In genomic region chr5:89270901-89271300, GRCh38 we compare ENCODE assay signal across 23 cellular contexts.
A peak's percentile ranks its signal among the peaks of the same experiment; 100 is the strongest.
DNase-seq lines count a peak whose midpoint lies in the region; ATAC-seq, FAIRE-seq and TF ChIP-seq lines count a peak whose summit lies in the region.
"Had no signal": no experiment of that assay in that cellular context is flagged by ENCODE, and none has a peak within 500 bp of the region (broad histone marks: within the 10 kb centered on the region; RNA-seq: fewer than 3 reads in every experiment).

No MANE protein-coding gene starts in this region.

- CTCF ChIA-PET in GM12878 (lab: Yijun Ruan, JAX), result interaction anchor here (0.9 to 2.5 kb wide), 9 partner anchors 11 to 744 kb away, joined by 3 to 16 read pairs (median 6); no protein-coding TSS in a partner anchor

- no peaks in the 10 kb centered on the region; the same call in 1 of the 3 replicates for H3K9me3 ChIP-seq in GM12878 (replicated peaks; ENCODE audit: control insufficient read depth, insufficient read depth, low read length)
- H3K9me3 ChIP-seq: neutrophil, tibial nerve had no signal

- RAD21 ChIA-PET in GM12878 (lab: Charles Lee; ENCODE audit: unreplicated experiment), result interaction anchor here (0.8 to 3.9 kb wide), 30 partner anchors 11 to 541 kb away, joined by 3 to 40 read pairs (median 7); no protein-coding TSS in a partner anchor

- TF ChIP-seq EP300 in GM12878 (IDR thresholded peaks at IDR 0.05; ENCODE audit: borderline replicate concordance in 1 of 2, control insufficient read depth in 1 of 2, low read depth in 2 of 2, low read length in 2 of 2), result peak in 1 of 2 experiments; percentile 46; a peak in 1 of 4 replicates

- H3K79me2 ChIP-seq in GM12878 (ENCODE audit: control insufficient read depth, insufficient read depth, low read length), result no peaks in the 10 kb centered on the region; the same call in 1 of the 2 replicates

- TF ChIP-seq RAD21 in GM12878 (IDR thresholded peaks at IDR 0.05; ENCODE audit: insufficient read depth, low read depth, low read length), result no peak

- WGBS in GM12878 (ENCODE audit: insufficient coverage, insufficient replicate concordance, low lambda C conversion rate, missing lambda C conversion rate), result 38% methylated on average over 5 of the region's 5 CpGs

- no peak for TF ChIP-seq POLR2A in GM12878 (IDR thresholded peaks at IDR 0.05; ENCODE audit: low read depth, low read length)

- peaks cover 46% of the 10 kb centered on the region for H3K4me1 ChIP-seq in GM12878 (ENCODE audit: control insufficient read depth, insufficient read depth, low read length)
- H3K4me1 ChIP-seq: tibial nerve had no signal

- no peaks in the 10 kb centered on the region for H3K27me3 ChIP-seq in GM12878 (replicated peaks in 1 of 2; ENCODE audit: control insufficient read depth in 2 of 2, insufficient read depth in 2 of 2, low read length in 1 of 2)
- H3K27me3 ChIP-seq: neutrophil, tibial nerve had no signal

- H3K36me3 ChIP-seq in GM12878 (ENCODE audit: control insufficient read depth in 2 of 2, insufficient read depth in 2 of 2, low read length in 1 of 2), result no peaks in the 10 kb centered on the region
- H3K36me3 ChIP-seq: neutrophil, tibial nerve had no signal

- peak overlapping the region; percentile 12 for H3K9ac ChIP-seq in GM12878 (ENCODE audit: control insufficient read depth, insufficient read depth, low read length)

- no peak for FAIRE-seq in GM12878 (lab: Jason Lieb, UNC)
- FAIRE-seq: colon, endothelial cell of umbilical vein had no signal

- H3K4me3 ChIP-seq in GM12878, result no peak overlapping the region
- H3K4me3 ChIP-seq: tibial nerve had no signal

- TSS peak; percentile 79 for BruUV-seq in GM12878 (replicated peaks; lab: Mats Ljungman, UMichigan)

- POLR2A ChIA-PET in GM12878 (lab: Charles Lee), result interaction anchor here (0.6 to 1.9 kb wide), 8 partner anchors 9 to 132 kb away, joined by 3 to 12 read pairs (median 5); no protein-coding TSS in a partner anchor

- DNase-seq in Ammon's horn (ENCODE audit: low spot score), result peak; percentile 43
- DNase-seq in GM12878 (ENCODE audit: low read depth, low spot score), result no peak
- DNase-seq in NCI-H2081 treated with DMSO at 0.1 percent for 48 hours (lab: John Stamatoyannopoulos, UW), result no peak
- no peak for DNase-seq in activated CD4-positive, CD25-positive, alpha-beta regulatory T cell treated with anti-CD3 and anti-CD28 coated beads, Interleukin-2, amount 50 U/mL, for 72 hours
- DNase-seq: 8988T; activated CD8-positive, alpha-beta T cell treated with anti-CD3 and anti-CD28 coated beads for 36 hours; activated T-cell treated with anti-CD3 and anti-CD28 coated beads, Interleukin-2, amount 50 U/mL, for 48 hours; DMS 273 treated with DMSO at 0.1 percent for 48 hours; foreskin fibroblast; NCI-H187 treated with DMSO at 0.1 percent for 48 hours; NCI-H446; SHP77 had no signal

- H3K27ac ChIP-seq in GM12878 (ENCODE audit: control insufficient read depth, insufficient read depth), result peak overlapping the region; percentile 89
- H3K27ac ChIP-seq: neutrophil, tibial nerve had no signal

- intact Hi-C loops in GM12878 (cut with micrococcal nuclease; ENCODE audit: unreplicated experiment), result loop anchor here (1.0 to 10.0 kb wide), 4 partner anchors 38 to 386 kb away; partner anchors contain the start of gene MEF2C

- peak overlapping the region; percentile 60 for H3K4me2 ChIP-seq in GM12878 (ENCODE audit: control insufficient read depth, insufficient read depth)

- H4K20me1 ChIP-seq in GM12878 (ENCODE audit: control insufficient read depth, insufficient read depth), result no peaks in the 10 kb centered on the region

- no peak for TF ChIP-seq CTCF in GM12878 (IDR thresholded peaks at IDR 0.05 in 2 of 3, conservative IDR thresholded peaks at IDR 0.05 in 1 of 3; ENCODE audit: control insufficient read depth in 2 of 3, extremely low read depth in 1 of 3, insufficient read depth in 1 of 3, low read depth in 3 of 3, low read length in 3 of 3)

- peak overlapping the region; percentile 29 for H2AFZ ChIP-seq in GM12878 (ENCODE audit: control insufficient read depth, low read depth, low read length)

- in situ Hi-C loops in GM12878 (cut with MboI), result loop anchor here (10.0 kb wide), 1 partner anchor 536 kb away; no protein-coding TSS in a partner anchor

- SMC1A ChIA-PET in GM12878 (lab: Charles Lee; ENCODE audit: uncharacterized antibody, unreplicated experiment), result interaction anchor here (0.7 to 4.0 kb wide), 36 partner anchors 9 to 993 kb away, joined by 3 to 55 read pairs (median 6); no protein-coding TSS in a partner anchor

- peak; percentile 5 for ATAC-seq in GM19328 (IDR thresholded peaks at IDR 0.05; ENCODE audit: unreplicated experiment)
- peak; percentile 12 for ATAC-seq in HG03354 (IDR thresholded peaks at IDR 0.05; ENCODE audit: poor library complexity, severe bottlenecking, unreplicated experiment)
- ATAC-seq in GM12878, result peak; percentile 17
- no peak for ATAC-seq in HG03039 (IDR thresholded peaks at IDR 0.05; ENCODE audit: unreplicated experiment)
- ATAC-seq in GM18519 (IDR thresholded peaks at IDR 0.05; ENCODE audit: low FRiP score, unreplicated experiment), result no peak
- ATAC-seq: activated CD8-positive, alpha-beta T cell treated with anti-CD3 and anti-CD28 coated beads for 36 hours; activated naive CD4-positive, alpha-beta T cell treated with anti-CD3 and anti-CD28 coated beads, Interleukin-2, amount 50 U/mL, for 72 hours; stimulated activated effector memory CD8-positive, alpha-beta T cell treated with anti-CD3 and anti-CD28 coated beads, Interleukin-12 subunit alpha, Interleukin-12 subunit beta, amount 100 ng/mL, for 72 hours; WTC11 had no signal

TF ChIP-seq in GM12878, 131 proteins besides CTCF, POLR2A, EP300 and RAD21:
- TF ChIP-seq MXI1 (IDR thresholded peaks at IDR 0.05; ENCODE audit: low read depth, low read length), result no peak
- TF ChIP-seq USF1 (IDR thresholded peaks at IDR 0.05; ENCODE audit: borderline replicate concordance, extremely low read length, insufficient read depth, low read depth, low read length), result no peak
- TF ChIP-seq MYB (IDR thresholded peaks at IDR 0.05; ENCODE audit: borderline replicate concordance, low read depth, low read length), result no peak
- TF ChIP-seq MLLT1 (IDR thresholded peaks at IDR 0.05), result no peak
- TF ChIP-seq PBX3 (IDR thresholded peaks at IDR 0.05; ENCODE audit: insufficient replicate concordance, low read depth, low read length), result no peak
- TF ChIP-seq KAT2A (conservative IDR thresholded peaks at IDR 0.05; ENCODE audit: control insufficient read depth, low read depth, low read length), result no peak
- TF ChIP-seq TCF7 (IDR thresholded peaks at IDR 0.05; ENCODE audit: borderline replicate concordance), result no peak
- TF ChIP-seq SUZ12 (IDR thresholded peaks at IDR 0.05; ENCODE audit: unreplicated experiment), result no peak

Comparison
In these comparisons a context has a peak if more than half of its experiments do, and no peak if none do; other contexts are left out.
1. ATAC-seq: peak in GM19328 (single experiment), HG03354 (single experiment) and GM12878 (single experiment); none in HG03039 (single experiment) and GM18519 (single experiment).